Comparison of ENCODE assay signal across 23 cellular contexts in genomic region chr21:45945868-45946210, GRCh38. TPM values are rescaled to one million over a fixed set of nuclear protein-coding genes. Genes with fewer than 3 reads are reported as not detected.
"Had no signal": no experiment of that assay in that cellular context is flagged by ENCODE, and none has a peak within 500 bp of the region (broad histone marks: within the 10 kb centered on the region; RNA-seq: fewer than 3 reads in every experiment).

No MANE protein-coding gene starts in this region.

- H2AFZ ChIP-seq: neural progenitor cell, parathyroid adenoma had no signal

- H3K27ac Mint-ChIP-seq: memory B cell; mesothelial cell of epicardium; natural killer cell treated with Interleukin-12 subunit alpha and Interleukin-12 subunit beta and Interleukin-15 and Interleukin-18, amount 100 ng/mL, for 72 hours; neural progenitor cell; stimulated activated memory B cell treated with anti-CD40 and anti-IgM and Interleukin-4, amounts not matched to agents 10 μg/mL and 1 μg/mL and 100 μg/mL, for 72 hours; stimulated activated naive CD8-positive, alpha-beta T cell treated with anti-CD3 and anti-CD28 coated beads, Interleukin-15, Interleukin-2, amounts not matched to agents 100 ng/mL and 50 ng/mL, for 24 hours had no signal

- H3K9me3 Mint-ChIP-seq: mesothelial cell of epicardium; natural killer cell treated with Interleukin-12 subunit alpha and Interleukin-12 subunit beta and Interleukin-15 and Interleukin-18, amount 100 ng/mL, for 72 hours; neural progenitor cell; stimulated activated naive CD8-positive, alpha-beta T cell treated with anti-CD3 and anti-CD28 coated beads, Interleukin-15, Interleukin-2, amounts not matched to agents 100 ng/mL and 50 ng/mL, for 24 hours had no signal

- H3K27me3 ChIP-seq: heart left ventricle, neural progenitor cell, tibial artery had no signal

- H3K27ac ChIP-seq: coronary artery, heart left ventricle, neural progenitor cell, parathyroid adenoma, prostate gland, spleen, tibial artery had no signal

- DNase-seq: effector CD8-positive, alpha-beta T cell; foreskin melanocyte; hippocampal formation; kidney glomerular epithelial cell; occipital lobe; retina; spleen; stimulated activated CD4-positive, alpha-beta T cell treated with anti-CD3 and anti-CD28 coated beads, Interleukin-15, amount 100 ng/mL, for 24 hours; stimulated activated CD4-positive, alpha-beta T cell treated with anti-CD3 and anti-CD28 coated beads, Interleukin-1b, Interleukin-23, amount 100 ng/mL, for 48 hours; stimulated activated CD4-positive, alpha-beta T cell treated with anti-CD3 and anti-CD28 coated beads, Interleukin-4, amount 100 ng/mL, for 24 hours; tibial artery had no signal

- H3K4me1 ChIP-seq: parathyroid adenoma, prostate gland, spleen had no signal

- H3K27me3 Mint-ChIP-seq: stimulated activated naive CD8-positive, alpha-beta T cell treated with anti-CD3 and anti-CD28 coated beads, Interleukin-15, Interleukin-2, amounts not matched to agents 100 ng/mL and 50 ng/mL, for 24 hours had no signal

- H3K4me2 ChIP-seq: neural progenitor cell had no signal

- ATAC-seq: heart left ventricle; left lobe of liver; natural killer cell treated with Interleukin-12 subunit alpha and Interleukin-12 subunit beta and Interleukin-15 and Interleukin-18, amount 100 ng/mL, for 72 hours; sciatic nerve; stimulated activated memory B cell treated with anti-CD40 and anti-IgM and Interleukin-4, amounts not matched to agents 10 μg/mL and 1 μg/mL and 100 μg/mL, for 72 hours had no signal

- H3K36me3 ChIP-seq: heart left ventricle, neural progenitor cell, prostate gland, tibial artery had no signal

- H3K4me1 Mint-ChIP-seq: memory B cell; stimulated activated memory B cell treated with anti-CD40 and anti-IgM and Interleukin-4, amounts not matched to agents 10 μg/mL and 1 μg/mL and 100 μg/mL, for 72 hours had no signal

- H3K4me3 Mint-ChIP-seq: memory B cell; mesothelial cell of epicardium; natural killer cell treated with Interleukin-12 subunit alpha and Interleukin-12 subunit beta and Interleukin-15 and Interleukin-18, amount 100 ng/mL, for 72 hours; neural progenitor cell; stimulated activated memory B cell treated with anti-CD40 and anti-IgM and Interleukin-4, amounts not matched to agents 10 μg/mL and 1 μg/mL and 100 μg/mL, for 72 hours; stimulated activated naive CD8-positive, alpha-beta T cell treated with anti-CD3 and anti-CD28 coated beads, Interleukin-15, Interleukin-2, amounts not matched to agents 100 ng/mL and 50 ng/mL, for 24 hours had no signal

- H3K36me3 Mint-ChIP-seq: mesothelial cell of epicardium; natural killer cell treated with Interleukin-12 subunit alpha and Interleukin-12 subunit beta and Interleukin-15 and Interleukin-18, amount 100 ng/mL, for 72 hours; neural progenitor cell; stimulated activated memory B cell treated with anti-CD40 and anti-IgM and Interleukin-4, amounts not matched to agents 10 μg/mL and 1 μg/mL and 100 μg/mL, for 72 hours had no signal

- H3K9me3 ChIP-seq: heart left ventricle, prostate gland, spleen, tibial artery had no signal

- H3K79me2 ChIP-seq: parathyroid adenoma had no signal

- H3K9ac ChIP-seq: neural progenitor cell, parathyroid adenoma had no signal

- H3K4me3 ChIP-seq: coronary artery, heart left ventricle, neural progenitor cell, prostate gland, spleen, tibial artery had no signal

RNA-seq across cellular contexts. Expression of gene COL6A1, which starts 35.7 kb away (rescaled TPM):
- total RNA-seq: natural killer cell treated with Interleukin-12 subunit alpha and Interleukin-12 subunit beta and Interleukin-15 and Interleukin-18, amount 100 ng/mL, for 72 hours had no signal
